37 cellular contexts compared by ENCODE assay signal in the genomic region with DNA sequence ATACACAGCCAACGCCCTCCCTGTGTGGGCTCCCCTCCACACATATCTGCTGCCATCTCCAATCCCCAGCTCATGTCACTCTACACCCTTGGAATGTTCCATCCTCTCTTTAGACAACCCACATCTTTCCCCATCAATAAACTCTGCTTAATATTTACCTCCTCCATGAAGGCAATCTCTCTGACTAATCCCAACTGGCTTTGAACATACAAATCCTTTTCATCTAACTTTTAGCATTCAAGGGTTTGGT.
"Had no signal": no experiment of that assay in that cellular context is flagged by ENCODE, and none has a peak within 500 bp of the region (broad histone marks: within the 10 kb centered on the region; RNA-seq: fewer than 3 reads in every experiment).

No MANE protein-coding gene starts in this region.

- H3K9me3 ChIP-seq: adrenal gland, body of pancreas, breast epithelium had no signal

- H3K9me3 Mint-ChIP-seq: activated B cell treated with CpG ODN at 0.5 μM for 24 hours; activated CD4-positive, alpha-beta memory T cell treated with anti-CD3 and anti-CD28 coated beads for 36 hours; activated CD4-positive, alpha-beta T cell treated with anti-CD3 and anti-CD28 coated beads, Interleukin-2, amount 10 ng/mL, durations not matched to agents 24 days and 14 days; activated CD8-positive, alpha-beta T cell treated with anti-CD3 and anti-CD28 coated beads for 36 hours; activated naive CD4-positive, alpha-beta T cell treated with anti-CD3 and anti-CD28 coated beads for 36 hours; activated naive CD4-positive, alpha-beta T cell treated with anti-CD3 and anti-CD28 coated beads, Interleukin-2, amount 50 U/mL, for 72 hours; activated naive CD8-positive, alpha-beta T cell treated with anti-CD3 and anti-CD28 coated beads for 36 hours; activated T-cell treated with anti-CD3 and anti-CD28 coated beads, Interleukin-2, amount 50 U/mL, for 4 hours; activated T-cell treated with anti-CD3 and anti-CD28 coated beads, Interleukin-2, amount 50 U/mL, for 72 hours; activated T-helper 1 cell treated with anti-CD3 and anti-CD28 coated beads, Interleukin-12 subunit alpha, Interleukin-12 subunit beta, Interleukin-2, Interleukin-4 antibody, amounts not matched to agents 30 ng/mL and 10 ng/mL and 1 ng/mL, durations not matched to agents 14 hours and 24 hours and 36 hours; activated T-helper 17 cell treated with anti-CD3 and anti-CD28 coated beads, Interleukin-2, amount 50 U/mL, for 72 hours; T-helper 1 cell treated with Interleukin-12 subunit alpha and Interleukin-12 subunit beta and Interleukin-4 antibody, amounts not matched to agents 30 μg/mL and 1 μg/mL, for 36 hours; T-helper 2 cell treated with Interferon-gamma antibody and Interleukin-4, amounts not matched to agents 5 μg/mL and 100 μg/mL, for 36 hours had no signal

- ATAC-seq: activated CD8-positive, alpha-beta T cell treated with anti-CD3 and anti-CD28 coated beads for 36 hours; activated naive CD4-positive, alpha-beta T cell treated with anti-CD3 and anti-CD28 coated beads, Interleukin-2, amount 50 U/mL, for 72 hours; activated T-cell treated with anti-CD3 and anti-CD28 coated beads, Interleukin-2, amount 50 U/mL, for 4 hours; activated T-cell treated with anti-CD3 and anti-CD28 coated beads, Interleukin-2, amount 50 U/mL, for 72 hours; activated T-helper 17 cell treated with anti-CD3 and anti-CD28 coated beads, Interleukin-2, amount 50 U/mL, for 72 hours; body of pancreas had no signal

- FAIRE-seq: astrocyte, TTC549 had no signal

- H3K27ac Mint-ChIP-seq: activated B cell treated with CpG ODN at 0.5 μM for 24 hours; activated CD4-positive, alpha-beta memory T cell treated with anti-CD3 and anti-CD28 coated beads for 36 hours; activated CD4-positive, alpha-beta T cell treated with anti-CD3 and anti-CD28 coated beads, Interleukin-2, amount 10 ng/mL, durations not matched to agents 24 days and 14 days; activated CD8-positive, alpha-beta T cell treated with anti-CD3 and anti-CD28 coated beads for 36 hours; activated naive CD4-positive, alpha-beta T cell treated with anti-CD3 and anti-CD28 coated beads for 36 hours; activated naive CD4-positive, alpha-beta T cell treated with anti-CD3 and anti-CD28 coated beads, Interleukin-2, amount 50 U/mL, for 72 hours; activated naive CD8-positive, alpha-beta T cell treated with anti-CD3 and anti-CD28 coated beads for 36 hours; activated T-cell treated with anti-CD3 and anti-CD28 coated beads, Interleukin-2, amount 50 U/mL, for 72 hours; activated T-helper 1 cell treated with anti-CD3 and anti-CD28 coated beads, Interleukin-12 subunit alpha, Interleukin-12 subunit beta, Interleukin-2, Interleukin-4 antibody, amounts not matched to agents 30 ng/mL and 10 ng/mL and 1 ng/mL, durations not matched to agents 14 hours and 24 hours and 36 hours; activated T-helper 17 cell treated with anti-CD3 and anti-CD28 coated beads, Interleukin-2, amount 50 U/mL, for 72 hours; T-helper 1 cell treated with Interleukin-12 subunit alpha and Interleukin-12 subunit beta and Interleukin-4 antibody, amounts not matched to agents 30 μg/mL and 1 μg/mL, for 36 hours; T-helper 2 cell treated with Interferon-gamma antibody and Interleukin-4, amounts not matched to agents 5 μg/mL and 100 μg/mL, for 36 hours had no signal

- H3K4me1 Mint-ChIP-seq: activated B cell treated with CpG ODN at 0.5 μM for 24 hours; activated CD4-positive, alpha-beta T cell treated with anti-CD3 and anti-CD28 coated beads, Interleukin-2, amount 10 ng/mL, durations not matched to agents 24 days and 14 days; activated naive CD8-positive, alpha-beta T cell treated with anti-CD3 and anti-CD28 coated beads for 36 hours; activated T-helper 17 cell treated with anti-CD3 and anti-CD28 coated beads, Interleukin-2, amount 50 U/mL, for 72 hours had no signal

- H3K27ac ChIP-seq: adrenal gland, body of pancreas, brain microvascular endothelial cell, breast epithelium, VCaP had no signal

- H3K36me3 Mint-ChIP-seq: activated CD4-positive, alpha-beta memory T cell treated with anti-CD3 and anti-CD28 coated beads for 36 hours; activated naive CD4-positive, alpha-beta T cell treated with anti-CD3 and anti-CD28 coated beads, Interleukin-2, amount 50 U/mL, for 72 hours; activated naive CD8-positive, alpha-beta T cell treated with anti-CD3 and anti-CD28 coated beads for 36 hours had no signal

- DNase-seq: activated B cell treated with CpG ODN at 0.5 μM for 24 hours; activated CD4-positive, alpha-beta memory T cell treated with anti-CD3 and anti-CD28 coated beads for 36 hours; activated CD4-positive, alpha-beta T cell treated with anti-CD3 and anti-CD28 coated beads for 4 hours; activated CD4-positive, alpha-beta T cell treated with anti-CD3 and anti-CD28 coated beads, Interleukin-2, amount 10 ng/mL, durations not matched to agents 24 days and 14 days; activated CD4-positive, alpha-beta T cell treated with anti-CD3 and anti-CD28 coated beads, Interleukin-2, amount 50 U/mL, for 1 hour; activated CD4-positive, alpha-beta T cell treated with anti-CD3 and anti-CD28 coated beads, Interleukin-2, amount 50 U/mL, for 4 hours; activated CD4-positive, CD25-positive, alpha-beta regulatory T cell treated with anti-CD3 and anti-CD28 coated beads, Interleukin-2, amount 50 U/mL, for 72 hours; activated CD8-positive, alpha-beta memory T cell treated with anti-CD3 and anti-CD28 coated beads, Interleukin-2, amount 50 U/mL, for 4 hours; activated CD8-positive, alpha-beta T cell treated with anti-CD3 and anti-CD28 coated beads for 36 hours; activated effector memory CD4-positive, alpha-beta T cell treated with anti-CD3 and anti-CD28 coated beads, Interleukin-2, amount 50 U/mL, for 16 hours; activated gamma-delta T cell treated with Interleukin-2 at 50 U/mL for 16 hours; activated naive CD4-positive, alpha-beta T cell; activated naive CD4-positive, alpha-beta T cell treated with anti-CD3 and anti-CD28 coated beads for 36 hours; activated naive CD4-positive, alpha-beta T cell treated with anti-CD3 and anti-CD28 coated beads, Interleukin-2, amount 50 U/mL, for 16 hours; activated naive CD8-positive, alpha-beta T cell treated with anti-CD3 and anti-CD28 coated beads for 36 hours; activated T-cell treated with anti-CD3 and anti-CD28 coated beads for 4 hours; activated T-cell treated with anti-CD3 and anti-CD28 coated beads, Interleukin-2, amount 50 U/mL, for 1 hour; activated T-cell treated with anti-CD3 and anti-CD28 coated beads, Interleukin-2, amount 50 U/mL, for 4 hours; activated T-cell treated with anti-CD3 and anti-CD28 coated beads, Interleukin-2, amount 50 U/mL, for 72 hours; adrenal gland; amniotic stem cell; aorta; body of pancreas; brain microvascular endothelial cell; central memory CD4-positive, alpha-beta T cell; T-helper 1 cell; T-helper 2 cell; T-helper 9 cell had no signal

- H3K4me3 Mint-ChIP-seq: activated B cell treated with CpG ODN at 0.5 μM for 24 hours; activated CD4-positive, alpha-beta memory T cell treated with anti-CD3 and anti-CD28 coated beads for 36 hours; activated CD4-positive, alpha-beta T cell treated with anti-CD3 and anti-CD28 coated beads, Interleukin-2, amount 10 ng/mL, durations not matched to agents 24 days and 14 days; activated CD8-positive, alpha-beta T cell treated with anti-CD3 and anti-CD28 coated beads for 36 hours; activated naive CD4-positive, alpha-beta T cell treated with anti-CD3 and anti-CD28 coated beads for 36 hours; activated naive CD8-positive, alpha-beta T cell treated with anti-CD3 and anti-CD28 coated beads for 36 hours; activated T-cell treated with anti-CD3 and anti-CD28 coated beads, Interleukin-2, amount 50 U/mL, for 4 hours; activated T-cell treated with anti-CD3 and anti-CD28 coated beads, Interleukin-2, amount 50 U/mL, for 72 hours; activated T-helper 1 cell treated with anti-CD3 and anti-CD28 coated beads, Interleukin-12 subunit alpha, Interleukin-12 subunit beta, Interleukin-2, Interleukin-4 antibody, amounts not matched to agents 30 ng/mL and 10 ng/mL and 1 ng/mL, durations not matched to agents 14 hours and 24 hours and 36 hours; activated T-helper 17 cell treated with anti-CD3 and anti-CD28 coated beads, Interleukin-2, amount 50 U/mL, for 72 hours; T-helper 1 cell treated with Interleukin-12 subunit alpha and Interleukin-12 subunit beta and Interleukin-4 antibody, amounts not matched to agents 30 μg/mL and 1 μg/mL, for 36 hours; T-helper 2 cell treated with Interferon-gamma antibody and Interleukin-4, amounts not matched to agents 5 μg/mL and 100 μg/mL, for 36 hours had no signal

- H3K27me3 ChIP-seq: adrenal gland, body of pancreas, brain microvascular endothelial cell, breast epithelium had no signal

- H3K27me3 Mint-ChIP-seq: activated CD8-positive, alpha-beta T cell treated with anti-CD3 and anti-CD28 coated beads for 36 hours; activated naive CD8-positive, alpha-beta T cell treated with anti-CD3 and anti-CD28 coated beads for 36 hours had no signal

- H3K36me3 ChIP-seq: adrenal gland, brain microvascular endothelial cell, breast epithelium had no signal

- H3K4me1 ChIP-seq: adrenal gland, body of pancreas, breast epithelium had no signal

- H3K4me3 ChIP-seq: adrenal gland, body of pancreas, breast epithelium had no signal
